In the genomic region with DNA sequence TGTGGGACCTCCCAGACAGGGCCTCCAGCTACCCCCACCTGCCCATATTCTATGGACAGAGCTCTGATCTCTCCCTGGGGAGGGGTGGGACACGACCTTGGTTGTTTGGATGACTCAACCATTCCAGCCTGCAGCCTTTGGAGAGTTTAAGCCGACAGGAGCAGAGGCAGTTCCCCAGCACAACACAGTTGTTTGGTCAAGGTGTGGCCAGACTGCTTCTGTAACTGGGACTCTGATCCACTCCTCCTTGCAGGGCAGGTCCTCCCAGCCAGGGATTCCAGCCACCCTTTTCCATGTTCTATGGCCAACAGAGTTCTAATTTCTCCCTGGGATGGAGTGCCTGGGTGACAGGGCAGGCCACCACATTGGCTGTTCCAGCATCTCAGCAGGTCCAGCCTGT, we compare ENCODE assay signal across 1 cellular context.
TF ChIP-seq lines count a peak whose summit lies in the region.

No MANE protein-coding gene starts in this region.

TF ChIP-seq in HCT116, 20 proteins besides CTCF, POLR2A, EP300 and RAD21:
- TF ChIP-seq TCF7L2 (IDR thresholded peaks at IDR 0.05; ENCODE audit: borderline replicate concordance, extremely low read depth, insufficient read depth, insufficient read length) (peak; percentile 43), EZH2 (IDR thresholded peaks at IDR 0.05) (no peak)
